In the genomic region with DNA sequence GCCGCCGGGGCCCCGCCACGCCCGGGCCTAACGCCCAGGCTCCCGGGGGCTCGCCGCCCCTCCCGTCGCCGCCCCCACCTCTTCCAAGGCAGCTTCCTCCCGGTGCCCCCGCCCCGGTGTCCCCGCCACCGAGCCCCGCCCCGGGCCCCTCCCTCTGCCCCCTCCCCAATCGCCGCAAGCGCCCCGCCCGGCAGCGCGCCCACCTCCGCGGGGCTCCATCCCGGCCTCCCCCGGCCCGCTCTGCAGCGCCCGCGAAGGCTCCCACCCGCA, we compare ENCODE assay signal across 8 cellular contexts.
DNase-seq lines count a peak whose midpoint lies in the region; ATAC-seq and TF ChIP-seq lines count a peak whose summit lies in the region.

No MANE protein-coding gene starts in this region.

- POLR2A ChIA-PET in AG04449 (lab: Yijun Ruan, JAX) = interaction anchor here (0.8 to 1.4 kb wide), 3 partner anchors 9 to 129 kb away, joined by 3 to 4 read pairs (median 4); a partner anchor contains a TSS

- no peak overlapping the region for H3K27ac Mint-ChIP-seq in activated naive CD4-positive, alpha-beta T cell treated with anti-CD3 and anti-CD28 coated beads, Interleukin-2, amount 10 ng/mL, durations not matched to agents 7 days and 5 days
- H3K27ac Mint-ChIP-seq in stimulated activated memory B cell treated with anti-CD40 and anti-IgM and Interleukin-4, amounts not matched to agents 10 μg/mL and 1 μg/mL and 100 μg/mL, for 72 hours = peak overlapping the region; percentile 72

- H3K27ac ChIP-seq in iPS-18a (ENCODE audit: low read length) = no peak overlapping the region

- H3K9me3 ChIP-seq in iPS-18a (ENCODE audit: control insufficient read depth, low read depth, low read length) = no peaks in the 10 kb centered on the region

- TF ChIP-seq CTCF in AG04449 (IDR thresholded peaks at IDR 0.05; ENCODE audit: insufficient read depth, low read length, missing control alignments) = no peak

- peaks cover 11% of the 10 kb centered on the region for H3K27me3 ChIP-seq in iPS-18a (ENCODE audit: control insufficient read depth, insufficient read depth, low read length)

- CTCF ChIA-PET in AG04449 (lab: Yijun Ruan, JAX) = interaction anchor here (1.5 to 2.3 kb wide), 3 partner anchors 90 to 151 kb away, joined by 3 to 7 read pairs (median 4); a partner anchor contains a TSS
- CTCF ChIA-PET in activated naive CD4-positive, alpha-beta T cell treated with anti-CD3 and anti-CD28 coated beads, Interleukin-2, amount 10 ng/mL, durations not matched to agents 7 days and 5 days (lab: Charles Lee) = no interaction called here

- H3K4me3 Mint-ChIP-seq in activated naive CD4-positive, alpha-beta T cell treated with anti-CD3 and anti-CD28 coated beads, Interleukin-2, amount 10 ng/mL, durations not matched to agents 7 days and 5 days = peak overlapping the region; percentile 75
- H3K4me3 Mint-ChIP-seq in stimulated activated memory B cell treated with anti-CD40 and anti-IgM and Interleukin-4, amounts not matched to agents 10 μg/mL and 1 μg/mL and 100 μg/mL, for 72 hours = peak overlapping the region; percentile 87

- DNase-seq in AG04449 (ENCODE audit: low read depth, low spot score) (no peak), HCEC 1CT (no peak), NCI-H2107 treated with DMSO at 0.1 percent for 48 hours (lab: John Stamatoyannopoulos, UW; ENCODE audit: unreplicated experiment) (no peak)
- no peak for DNase-seq in activated naive CD4-positive, alpha-beta T cell treated with anti-CD3 and anti-CD28 coated beads, Interleukin-2, amount 10 ng/mL, durations not matched to agents 7 days and 5 days

- H3K27me3 Mint-ChIP-seq in activated naive CD4-positive, alpha-beta T cell treated with anti-CD3 and anti-CD28 coated beads, Interleukin-2, amount 10 ng/mL, durations not matched to agents 7 days and 5 days = peaks cover 17% of the 10 kb centered on the region
- no peaks in the 10 kb centered on the region for H3K27me3 Mint-ChIP-seq in stimulated activated memory B cell treated with anti-CD40 and anti-IgM and Interleukin-4, amounts not matched to agents 10 μg/mL and 1 μg/mL and 100 μg/mL, for 72 hours

- ATAC-seq in GM19023 (IDR thresholded peaks at IDR 0.05; ENCODE audit: unreplicated experiment) (peak; percentile 37), HG03432 (IDR thresholded peaks at IDR 0.05; ENCODE audit: unreplicated experiment) (peak; percentile 37)
- peak; percentile 60 for ATAC-seq in stimulated activated memory B cell treated with anti-CD40 and anti-IgM and Interleukin-4, amounts not matched to agents 10 μg/mL and 1 μg/mL and 100 μg/mL, for 72 hours

- H3K9ac ChIP-seq in iPS-18a (ENCODE audit: low read length) = peak overlapping the region; percentile 62

- H3K4me3 ChIP-seq in AG04449 (ENCODE audit: low read depth, low read length) (peak overlapping the region; percentile 75), iPS-18a (ENCODE audit: low read length) (peak overlapping the region; percentile 77)

- H3K4me1 Mint-ChIP-seq in activated naive CD4-positive, alpha-beta T cell treated with anti-CD3 and anti-CD28 coated beads, Interleukin-2, amount 10 ng/mL, durations not matched to agents 7 days and 5 days = peaks cover 26% of the 10 kb centered on the region
- peaks cover 47% of the 10 kb centered on the region for H3K4me1 Mint-ChIP-seq in stimulated activated memory B cell treated with anti-CD40 and anti-IgM and Interleukin-4, amounts not matched to agents 10 μg/mL and 1 μg/mL and 100 μg/mL, for 72 hours

- peaks cover 3% of the 10 kb centered on the region for H3K36me3 ChIP-seq in iPS-18a (ENCODE audit: control insufficient read depth, low read depth, low read length)

- peaks cover 6% of the 10 kb centered on the region for H3K36me3 Mint-ChIP-seq in activated naive CD4-positive, alpha-beta T cell treated with anti-CD3 and anti-CD28 coated beads, Interleukin-2, amount 10 ng/mL, durations not matched to agents 7 days and 5 days
- H3K36me3 Mint-ChIP-seq in stimulated activated memory B cell treated with anti-CD40 and anti-IgM and Interleukin-4, amounts not matched to agents 10 μg/mL and 1 μg/mL and 100 μg/mL, for 72 hours = no peaks in the 10 kb centered on the region

- H3K4me1 ChIP-seq in iPS-18a (ENCODE audit: control insufficient read depth, low read depth, low read length) = peaks cover 11% of the 10 kb centered on the region

- H3K9me3 Mint-ChIP-seq in activated naive CD4-positive, alpha-beta T cell treated with anti-CD3 and anti-CD28 coated beads, Interleukin-2, amount 10 ng/mL, durations not matched to agents 7 days and 5 days = no peaks in the 10 kb centered on the region
- no peaks in the 10 kb centered on the region for H3K9me3 Mint-ChIP-seq in stimulated activated memory B cell treated with anti-CD40 and anti-IgM and Interleukin-4, amounts not matched to agents 10 μg/mL and 1 μg/mL and 100 μg/mL, for 72 hours
